ENCODE assay signal across 11 cellular contexts in genomic region chr5:123285122-123286011, GRCh38.
DNase-seq lines count a peak whose midpoint lies in the region; ATAC-seq and TF ChIP-seq lines count a peak whose summit lies in the region.
"Had no signal": no experiment of that assay in that cellular context is flagged by ENCODE, and none has a peak within 500 bp of the region (broad histone marks: within the 10 kb centered on the region; RNA-seq: fewer than 3 reads in every experiment).

No MANE protein-coding gene starts in this region.

- H3K27ac ChIP-seq in neural cell (ENCODE audit: low read length) = no peak overlapping the region
- H3K27ac ChIP-seq: psoas muscle had no signal

- H3K4me3 ChIP-seq in foreskin fibroblast (ENCODE audit: low read depth in 1 of 2, low read length in 2 of 2) (peak overlapping the region; percentile 31 to 46), neural cell (ENCODE audit: low read length) (peak overlapping the region; percentile 52)
- H3K4me3 ChIP-seq: psoas muscle had no signal

- no peak overlapping the region for H3K4me2 ChIP-seq in neural cell (ENCODE audit: low read length)

- TF ChIP-seq EP300 in neural cell (conservative IDR thresholded peaks at IDR 0.05; ENCODE audit: poor library complexity, severe bottlenecking) = no peak

- no peak overlapping the region for H2AFZ ChIP-seq in neural cell (ENCODE audit: low read depth, low read length)

- H3K27me3 ChIP-seq in neural cell (ENCODE audit: insufficient read depth, low read depth, low read length) = peaks cover 23% of the 10 kb centered on the region

- H3K36me3 ChIP-seq in neural cell (ENCODE audit: insufficient read depth, low read length) = no peaks in the 10 kb centered on the region
- H3K36me3 ChIP-seq: esophagus squamous epithelium had no signal

- H3F3A ChIP-seq in neural cell (ENCODE audit: insufficient read depth, low read length, poor library complexity, severe bottlenecking) = no peaks in the 10 kb centered on the region

- no peak for ATAC-seq in GM21390 (IDR thresholded peaks at IDR 0.05; ENCODE audit: unreplicated experiment)
- ATAC-seq: psoas muscle had no signal

- H3K79me2 ChIP-seq in neural cell (replicated peaks; ENCODE audit: insufficient read depth, low read length) = no peaks in the 10 kb centered on the region

- no peaks in the 10 kb centered on the region for H3K9me3 ChIP-seq in neural cell (ENCODE audit: low read length)
- H3K9me3 ChIP-seq: esophagus squamous epithelium, psoas muscle had no signal

- TF ChIP-seq CTCF in foreskin fibroblast (IDR thresholded peaks at IDR 0.05; ENCODE audit: low read depth, low read length) (no peak), neural cell (IDR thresholded peaks at IDR 0.05; ENCODE audit: poor library complexity, severe bottlenecking) (no peak)

- no peaks in the 10 kb centered on the region for H4K20me1 ChIP-seq in neural cell (ENCODE audit: insufficient read depth)

- peak; percentile 32 for DNase-seq in AG08396 (ENCODE audit: low spot score)
- peak; percentile 40 for DNase-seq in NCI-H2227 treated with DMSO at 0.1 percent for 48 hours (lab: John Stamatoyannopoulos, UW)
- peak; percentile 31 to 69 for DNase-seq in foreskin fibroblast
- no peak for DNase-seq in glomerular visceral epithelial cell (ENCODE audit: extremely low spot score)
- DNase-seq in HUDEP-2 (lab: John Stamatoyannopoulos, UW; ENCODE audit: unreplicated experiment in 76 of 76) = no peak
- no peak for DNase-seq in stimulated activated CD4-positive, alpha-beta T cell treated with anti-CD3 and anti-CD28 coated beads, Interleukin-1b, Interleukin-23, amount 100 ng/mL, for 48 hours
- DNase-seq: CD8-positive, alpha-beta memory T cell; esophagus squamous epithelium; psoas muscle had no signal

- no peak for TF ChIP-seq RAD21 in neural cell (conservative IDR thresholded peaks at IDR 0.05)

- H3K9ac ChIP-seq in neural cell (ENCODE audit: low read length) = no peak overlapping the region

- no peaks in the 10 kb centered on the region for H3K9me2 ChIP-seq in neural cell (ENCODE audit: insufficient read depth, low read length)

TF ChIP-seq in neural cell, 6 proteins besides CTCF, POLR2A, EP300 and RAD21:
- TF ChIP-seq MXI1 (conservative IDR thresholded peaks at IDR 0.05; ENCODE audit: poor library complexity, severe bottlenecking) = no peak
- TF ChIP-seq REST (IDR thresholded peaks at IDR 0.05; ENCODE audit: borderline replicate concordance) = no peak
- TF ChIP-seq EZH2 (IDR thresholded peaks at IDR 0.05; ENCODE audit: borderline replicate concordance, insufficient read depth, low read length, poor library complexity, severe bottlenecking) = no peak
- no peak for TF ChIP-seq POLR2AphosphoS5 (IDR thresholded peaks at IDR 0.05)
TF ChIP-seq in neural cell: peak in this region for 0.

Comparison
In these comparisons a context has a peak if more than half of its experiments do, and no peak if none do; other contexts are left out.
1. DNase-seq: peak in AG08396 (single experiment), NCI-H2227 treated with DMSO at 0.1 percent for 48 hours (single experiment) and foreskin fibroblast (2 of 2); none in glomerular visceral epithelial cell (single experiment), HUDEP-2 (0 of 76) and stimulated activated CD4-positive, alpha-beta T cell treated with anti-CD3 and anti-CD28 coated beads, Interleukin-1b, Interleukin-23, amount 100 ng/mL, for 48 hours (single experiment).